In the genomic region with DNA sequence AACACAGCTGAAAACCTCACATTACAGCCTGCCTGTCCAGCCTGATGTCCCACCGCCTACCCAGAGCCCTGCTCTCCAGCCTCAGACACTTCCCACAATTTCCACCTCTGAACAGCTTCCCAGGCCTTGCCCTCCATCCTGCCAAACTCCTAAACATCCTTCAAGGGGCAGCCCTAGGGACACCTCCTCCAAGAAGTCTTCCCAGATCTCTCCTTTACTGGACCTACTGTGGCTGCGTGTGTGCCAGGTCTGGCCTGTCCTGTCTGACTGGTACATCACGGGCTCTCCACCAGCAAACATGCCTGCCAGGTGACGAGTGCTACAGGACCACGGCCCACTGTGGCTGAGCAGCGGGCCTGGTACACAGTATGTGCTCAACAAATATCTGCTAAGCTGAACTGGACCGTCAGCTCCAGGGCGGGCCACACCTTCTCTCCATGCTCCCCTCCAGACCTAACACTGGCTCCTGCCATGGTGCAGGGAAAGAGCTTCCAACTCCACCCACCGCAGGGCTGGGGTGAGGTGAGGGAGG, we compare ENCODE assay signal across 4 cellular contexts.
TF ChIP-seq lines count a peak whose summit lies in the region.

No MANE protein-coding gene starts in this region.

TF ChIP-seq in SK-N-SH treated with all-trans-retinoic acid at 6 μM for 48 hours, 23 proteins besides CTCF, POLR2A, EP300 and RAD21:
- TF ChIP-seq ZFP30 (CRISPR knock-in tag; IDR thresholded peaks at IDR 0.05) (no peak), ZFP3 (CRISPR knock-in tag; IDR thresholded peaks at IDR 0.05) (peak; percentile 84)

TF ChIP-seq in SK-N-SH, 30 proteins besides CTCF, POLR2A, EP300 and RAD21 (continues in another document):
- TF ChIP-seq, protein P1, sequence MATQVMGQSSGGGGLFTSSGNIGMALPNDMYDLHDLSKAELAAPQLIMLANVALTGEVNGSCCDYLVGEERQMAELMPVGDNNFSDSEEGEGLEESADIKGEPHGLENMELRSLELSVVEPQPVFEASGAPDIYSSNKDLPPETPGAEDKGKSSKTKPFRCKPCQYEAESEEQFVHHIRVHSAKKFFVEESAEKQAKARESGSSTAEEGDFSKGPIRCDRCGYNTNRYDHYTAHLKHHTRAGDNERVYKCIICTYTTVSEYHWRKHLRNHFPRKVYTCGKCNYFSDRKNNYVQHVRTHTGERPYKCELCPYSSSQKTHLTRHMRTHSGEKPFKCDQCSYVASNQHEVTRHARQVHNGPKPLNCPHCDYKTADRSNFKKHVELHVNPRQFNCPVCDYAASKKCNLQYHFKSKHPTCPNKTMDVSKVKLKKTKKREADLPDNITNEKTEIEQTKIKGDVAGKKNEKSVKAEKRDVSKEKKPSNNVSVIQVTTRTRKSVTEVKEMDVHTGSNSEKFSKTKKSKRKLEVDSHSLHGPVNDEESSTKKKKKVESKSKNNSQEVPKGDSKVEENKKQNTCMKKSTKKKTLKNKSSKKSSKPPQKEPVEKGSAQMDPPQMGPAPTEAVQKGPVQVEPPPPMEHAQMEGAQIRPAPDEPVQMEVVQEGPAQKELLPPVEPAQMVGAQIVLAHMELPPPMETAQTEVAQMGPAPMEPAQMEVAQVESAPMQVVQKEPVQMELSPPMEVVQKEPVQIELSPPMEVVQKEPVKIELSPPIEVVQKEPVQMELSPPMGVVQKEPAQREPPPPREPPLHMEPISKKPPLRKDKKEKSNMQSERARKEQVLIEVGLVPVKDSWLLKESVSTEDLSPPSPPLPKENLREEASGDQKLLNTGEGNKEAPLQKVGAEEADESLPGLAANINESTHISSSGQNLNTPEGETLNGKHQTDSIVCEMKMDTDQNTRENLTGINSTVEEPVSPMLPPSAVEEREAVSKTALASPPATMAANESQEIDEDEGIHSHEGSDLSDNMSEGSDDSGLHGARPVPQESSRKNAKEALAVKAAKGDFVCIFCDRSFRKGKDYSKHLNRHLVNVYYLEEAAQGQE (IDR thresholded peaks at IDR 0.05; ENCODE audit: low read depth, low read length), result no peak
- TF ChIP-seq TEAD4 (IDR thresholded peaks at IDR 0.05; ENCODE audit: borderline replicate concordance, insufficient read depth) (no peak), FOSL2 (IDR thresholded peaks at IDR 0.05; ENCODE audit: borderline replicate concordance, low read depth) (no peak), NFIC (IDR thresholded peaks at IDR 0.05; ENCODE audit: borderline replicate concordance) (no peak), TCF12 (IDR thresholded peaks at IDR 0.05) (no peak), RCOR1 (IDR thresholded peaks at IDR 0.05; ENCODE audit: low read length) (no peak), FOXJ3 (CRISPR knock-in tag; IDR thresholded peaks at IDR 0.05) (no peak)
- TF ChIP-seq, protein P2, sequence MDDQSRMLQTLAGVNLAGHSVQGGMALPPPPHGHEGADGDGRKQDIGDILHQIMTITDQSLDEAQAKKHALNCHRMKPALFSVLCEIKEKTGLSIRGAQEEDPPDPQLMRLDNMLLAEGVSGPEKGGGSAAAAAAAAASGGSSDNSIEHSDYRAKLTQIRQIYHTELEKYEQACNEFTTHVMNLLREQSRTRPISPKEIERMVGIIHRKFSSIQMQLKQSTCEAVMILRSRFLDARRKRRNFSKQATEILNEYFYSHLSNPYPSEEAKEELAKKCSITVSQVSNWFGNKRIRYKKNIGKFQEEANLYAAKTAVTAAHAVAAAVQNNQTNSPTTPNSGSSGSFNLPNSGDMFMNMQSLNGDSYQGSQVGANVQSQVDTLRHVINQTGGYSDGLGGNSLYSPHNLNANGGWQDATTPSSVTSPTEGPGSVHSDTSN (IDR thresholded peaks at IDR 0.05), result no peak
- TF ChIP-seq, protein P3, sequence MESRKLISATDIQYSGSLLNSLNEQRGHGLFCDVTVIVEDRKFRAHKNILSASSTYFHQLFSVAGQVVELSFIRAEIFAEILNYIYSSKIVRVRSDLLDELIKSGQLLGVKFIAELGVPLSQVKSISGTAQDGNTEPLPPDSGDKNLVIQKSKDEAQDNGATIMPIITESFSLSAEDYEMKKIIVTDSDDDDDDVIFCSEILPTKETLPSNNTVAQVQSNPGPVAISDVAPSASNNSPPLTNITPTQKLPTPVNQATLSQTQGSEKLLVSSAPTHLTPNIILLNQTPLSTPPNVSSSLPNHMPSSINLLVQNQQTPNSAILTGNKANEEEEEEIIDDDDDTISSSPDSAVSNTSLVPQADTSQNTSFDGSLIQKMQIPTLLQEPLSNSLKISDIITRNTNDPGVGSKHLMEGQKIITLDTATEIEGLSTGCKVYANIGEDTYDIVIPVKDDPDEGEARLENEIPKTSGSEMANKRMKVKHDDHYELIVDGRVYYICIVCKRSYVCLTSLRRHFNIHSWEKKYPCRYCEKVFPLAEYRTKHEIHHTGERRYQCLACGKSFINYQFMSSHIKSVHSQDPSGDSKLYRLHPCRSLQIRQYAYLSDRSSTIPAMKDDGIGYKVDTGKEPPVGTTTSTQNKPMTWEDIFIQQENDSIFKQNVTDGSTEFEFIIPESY (IDR thresholded peaks at IDR 0.05; ENCODE audit: borderline replicate concordance, low read depth), result no peak
- TF ChIP-seq, protein P4, sequence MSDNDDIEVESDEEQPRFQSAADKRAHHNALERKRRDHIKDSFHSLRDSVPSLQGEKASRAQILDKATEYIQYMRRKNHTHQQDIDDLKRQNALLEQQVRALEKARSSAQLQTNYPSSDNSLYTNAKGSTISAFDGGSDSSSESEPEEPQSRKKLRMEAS (IDR thresholded peaks at IDR 0.05; ENCODE audit: low read depth), result no peak

TF ChIP-seq in A549, 52 proteins besides CTCF, POLR2A, EP300 and RAD21:
- TF ChIP-seq, protein P2 (IDR thresholded peaks at IDR 0.05), result no peak
- peak; percentile 79 for TF ChIP-seq ZFP36 (IDR thresholded peaks at IDR 0.05; ENCODE audit: borderline replicate concordance, partially characterized antibody)

TF ChIP-seq in K562, 482 proteins besides CTCF, POLR2A, EP300 and RAD21:
- TF ChIP-seq SMAD3 (CRISPR knock-in tag; conservative IDR thresholded peaks at IDR 0.05), result no peak
- 0 out of 2 replicates have a peak, but pooled peaks have one; percentile 47 for TF ChIP-seq PTBP1 (IDR thresholded peaks at IDR 0.05; ENCODE audit: low read depth, low read length)
- TF ChIP-seq ZNF586 (CRISPR knock-in tag; conservative IDR thresholded peaks at IDR 0.05), result no peak
- TF ChIP-seq TEAD1 (CRISPR knock-in tag; IDR thresholded peaks at IDR 0.05), result no peak
- TF ChIP-seq KDM2B (CRISPR knock-in tag; IDR thresholded peaks at IDR 0.05), result no peak
- TF ChIP-seq NCOA2 (IDR thresholded peaks at IDR 0.05; ENCODE audit: partially characterized antibody in 2 of 2), result no peak
- TF ChIP-seq, protein P5, sequence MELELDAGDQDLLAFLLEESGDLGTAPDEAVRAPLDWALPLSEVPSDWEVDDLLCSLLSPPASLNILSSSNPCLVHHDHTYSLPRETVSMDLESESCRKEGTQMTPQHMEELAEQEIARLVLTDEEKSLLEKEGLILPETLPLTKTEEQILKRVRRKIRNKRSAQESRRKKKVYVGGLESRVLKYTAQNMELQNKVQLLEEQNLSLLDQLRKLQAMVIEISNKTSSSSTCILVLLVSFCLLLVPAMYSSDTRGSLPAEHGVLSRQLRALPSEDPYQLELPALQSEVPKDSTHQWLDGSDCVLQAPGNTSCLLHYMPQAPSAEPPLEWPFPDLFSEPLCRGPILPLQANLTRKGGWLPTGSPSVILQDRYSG (tag; conservative IDR thresholded peaks at IDR 0.05; ENCODE audit: low read depth), result no peak
- no peak for TF ChIP-seq CBX5 (IDR thresholded peaks at IDR 0.05; ENCODE audit: borderline replicate concordance, low read depth)
- peak; percentile 60 for TF ChIP-seq BCOR (IDR thresholded peaks at IDR 0.05)
- peak; percentile 84; the same call in 1 of the 2 replicates for TF ChIP-seq SMARCA5 (IDR thresholded peaks at IDR 0.05)
- TF ChIP-seq, protein P6, sequence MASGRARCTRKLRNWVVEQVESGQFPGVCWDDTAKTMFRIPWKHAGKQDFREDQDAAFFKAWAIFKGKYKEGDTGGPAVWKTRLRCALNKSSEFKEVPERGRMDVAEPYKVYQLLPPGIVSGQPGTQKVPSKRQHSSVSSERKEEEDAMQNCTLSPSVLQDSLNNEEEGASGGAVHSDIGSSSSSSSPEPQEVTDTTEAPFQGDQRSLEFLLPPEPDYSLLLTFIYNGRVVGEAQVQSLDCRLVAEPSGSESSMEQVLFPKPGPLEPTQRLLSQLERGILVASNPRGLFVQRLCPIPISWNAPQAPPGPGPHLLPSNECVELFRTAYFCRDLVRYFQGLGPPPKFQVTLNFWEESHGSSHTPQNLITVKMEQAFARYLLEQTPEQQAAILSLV (tag; IDR thresholded peaks at IDR 0.05), result no peak
- TF ChIP-seq ZNF3 (CRISPR knock-in tag; IDR thresholded peaks at IDR 0.05), result no peak
- TF ChIP-seq ZNF436 (CRISPR knock-in tag; IDR thresholded peaks at IDR 0.05), result peak; percentile 61; the same call in 1 of the 2 replicates
- peak; percentile 96 for TF ChIP-seq ZFP36 (IDR thresholded peaks at IDR 0.05; ENCODE audit: low read depth, low read length, partially characterized antibody)
- TF ChIP-seq KLF13 (tag; IDR thresholded peaks at IDR 0.05; ENCODE audit: borderline replicate concordance, low read depth), result no peak
- no peak for TF ChIP-seq DNMT1 (IDR thresholded peaks at IDR 0.05)
- TF ChIP-seq, protein P7, sequence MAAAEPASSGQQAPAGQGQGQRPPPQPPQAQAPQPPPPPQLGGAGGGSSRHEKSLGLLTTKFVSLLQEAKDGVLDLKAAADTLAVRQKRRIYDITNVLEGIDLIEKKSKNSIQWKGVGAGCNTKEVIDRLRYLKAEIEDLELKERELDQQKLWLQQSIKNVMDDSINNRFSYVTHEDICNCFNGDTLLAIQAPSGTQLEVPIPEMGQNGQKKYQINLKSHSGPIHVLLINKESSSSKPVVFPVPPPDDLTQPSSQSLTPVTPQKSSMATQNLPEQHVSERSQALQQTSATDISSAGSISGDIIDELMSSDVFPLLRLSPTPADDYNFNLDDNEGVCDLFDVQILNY (CRISPR knock-in tag; IDR thresholded peaks at IDR 0.05), result no peak
- TF ChIP-seq ZFP30 (CRISPR knock-in tag; IDR thresholded peaks at IDR 0.05; ENCODE audit: borderline replicate concordance), result no peak
- no peak for TF ChIP-seq NCOA4 (IDR thresholded peaks at IDR 0.05; ENCODE audit: partially characterized antibody)
- TF ChIP-seq KDM1A (IDR thresholded peaks at IDR 0.05), result peak in 1 of 2 experiments; percentile 55; a peak in 1 of 4 replicates
- TF ChIP-seq, protein P8, sequence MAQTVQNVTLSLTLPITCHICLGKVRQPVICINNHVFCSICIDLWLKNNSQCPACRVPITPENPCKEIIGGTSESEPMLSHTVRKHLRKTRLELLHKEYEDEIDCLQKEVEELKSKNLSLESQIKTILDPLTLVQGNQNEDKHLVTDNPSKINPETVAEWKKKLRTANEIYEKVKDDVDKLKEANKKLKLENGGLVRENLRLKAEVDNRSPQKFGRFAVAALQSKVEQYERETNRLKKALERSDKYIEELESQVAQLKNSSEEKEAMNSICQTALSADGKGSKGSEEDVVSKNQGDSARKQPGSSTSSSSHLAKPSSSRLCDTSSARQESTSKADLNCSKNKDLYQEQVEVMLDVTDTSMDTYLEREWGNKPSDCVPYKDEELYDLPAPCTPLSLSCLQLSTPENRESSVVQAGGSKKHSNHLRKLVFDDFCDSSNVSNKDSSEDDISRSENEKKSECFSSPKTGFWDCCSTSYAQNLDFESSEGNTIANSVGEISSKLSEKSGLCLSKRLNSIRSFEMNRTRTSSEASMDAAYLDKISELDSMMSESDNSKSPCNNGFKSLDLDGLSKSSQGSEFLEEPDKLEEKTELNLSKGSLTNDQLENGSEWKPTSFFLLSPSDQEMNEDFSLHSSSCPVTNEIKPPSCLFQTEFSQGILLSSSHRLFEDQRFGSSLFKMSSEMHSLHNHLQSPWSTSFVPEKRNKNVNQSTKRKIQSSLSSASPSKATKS (CRISPR knock-in tag; IDR thresholded peaks at IDR 0.05), result no peak
- TF ChIP-seq HNRNPH1 (optimal IDR thresholded peaks at IDR 0.05; ENCODE audit: low read depth, low read length), result no peak
- peak; percentile 24; the same call in 1 of the 2 replicates for TF ChIP-seq HDAC2 (IDR thresholded peaks at IDR 0.05)
- no peak for TF ChIP-seq FOSL1 (tag; conservative IDR thresholded peaks at IDR 0.05)
